ENCODE assay signal across 1 cellular context in the genomic region with DNA sequence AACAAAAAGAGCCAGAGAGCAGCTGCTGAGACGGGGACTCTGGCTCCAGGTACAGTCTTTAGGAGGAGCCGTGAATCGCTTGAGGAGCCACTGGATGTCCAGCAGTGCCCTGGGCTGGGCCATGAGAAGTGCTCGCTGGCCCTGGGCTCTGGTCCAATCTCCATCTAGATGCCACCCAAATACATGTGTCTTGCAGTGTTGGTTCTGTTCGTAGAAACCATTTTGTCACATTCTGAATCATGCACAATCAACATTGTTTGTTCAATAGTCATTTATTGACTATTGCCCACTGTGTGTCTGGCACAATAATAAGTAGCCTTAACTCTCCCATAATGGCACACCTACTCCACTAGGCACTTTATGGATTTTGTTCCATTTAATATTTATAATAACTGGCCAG.
A peak's percentile ranks its signal among the peaks of the same experiment; 100 is the strongest.
TF ChIP-seq lines count a peak whose summit lies in the region.

No MANE protein-coding gene starts in this region.

TF ChIP-seq in HepG2, 621 proteins besides CTCF, POLR2A, EP300 and RAD21:
- no peak for TF ChIP-seq ZNF468 (CRISPR knock-in tag; IDR thresholded peaks at IDR 0.05)
- TF ChIP-seq, protein P1, sequence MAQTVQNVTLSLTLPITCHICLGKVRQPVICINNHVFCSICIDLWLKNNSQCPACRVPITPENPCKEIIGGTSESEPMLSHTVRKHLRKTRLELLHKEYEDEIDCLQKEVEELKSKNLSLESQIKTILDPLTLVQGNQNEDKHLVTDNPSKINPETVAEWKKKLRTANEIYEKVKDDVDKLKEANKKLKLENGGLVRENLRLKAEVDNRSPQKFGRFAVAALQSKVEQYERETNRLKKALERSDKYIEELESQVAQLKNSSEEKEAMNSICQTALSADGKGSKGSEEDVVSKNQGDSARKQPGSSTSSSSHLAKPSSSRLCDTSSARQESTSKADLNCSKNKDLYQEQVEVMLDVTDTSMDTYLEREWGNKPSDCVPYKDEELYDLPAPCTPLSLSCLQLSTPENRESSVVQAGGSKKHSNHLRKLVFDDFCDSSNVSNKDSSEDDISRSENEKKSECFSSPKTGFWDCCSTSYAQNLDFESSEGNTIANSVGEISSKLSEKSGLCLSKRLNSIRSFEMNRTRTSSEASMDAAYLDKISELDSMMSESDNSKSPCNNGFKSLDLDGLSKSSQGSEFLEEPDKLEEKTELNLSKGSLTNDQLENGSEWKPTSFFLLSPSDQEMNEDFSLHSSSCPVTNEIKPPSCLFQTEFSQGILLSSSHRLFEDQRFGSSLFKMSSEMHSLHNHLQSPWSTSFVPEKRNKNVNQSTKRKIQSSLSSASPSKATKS (CRISPR knock-in tag; IDR thresholded peaks at IDR 0.05): no peak
- TF ChIP-seq, protein P2, sequence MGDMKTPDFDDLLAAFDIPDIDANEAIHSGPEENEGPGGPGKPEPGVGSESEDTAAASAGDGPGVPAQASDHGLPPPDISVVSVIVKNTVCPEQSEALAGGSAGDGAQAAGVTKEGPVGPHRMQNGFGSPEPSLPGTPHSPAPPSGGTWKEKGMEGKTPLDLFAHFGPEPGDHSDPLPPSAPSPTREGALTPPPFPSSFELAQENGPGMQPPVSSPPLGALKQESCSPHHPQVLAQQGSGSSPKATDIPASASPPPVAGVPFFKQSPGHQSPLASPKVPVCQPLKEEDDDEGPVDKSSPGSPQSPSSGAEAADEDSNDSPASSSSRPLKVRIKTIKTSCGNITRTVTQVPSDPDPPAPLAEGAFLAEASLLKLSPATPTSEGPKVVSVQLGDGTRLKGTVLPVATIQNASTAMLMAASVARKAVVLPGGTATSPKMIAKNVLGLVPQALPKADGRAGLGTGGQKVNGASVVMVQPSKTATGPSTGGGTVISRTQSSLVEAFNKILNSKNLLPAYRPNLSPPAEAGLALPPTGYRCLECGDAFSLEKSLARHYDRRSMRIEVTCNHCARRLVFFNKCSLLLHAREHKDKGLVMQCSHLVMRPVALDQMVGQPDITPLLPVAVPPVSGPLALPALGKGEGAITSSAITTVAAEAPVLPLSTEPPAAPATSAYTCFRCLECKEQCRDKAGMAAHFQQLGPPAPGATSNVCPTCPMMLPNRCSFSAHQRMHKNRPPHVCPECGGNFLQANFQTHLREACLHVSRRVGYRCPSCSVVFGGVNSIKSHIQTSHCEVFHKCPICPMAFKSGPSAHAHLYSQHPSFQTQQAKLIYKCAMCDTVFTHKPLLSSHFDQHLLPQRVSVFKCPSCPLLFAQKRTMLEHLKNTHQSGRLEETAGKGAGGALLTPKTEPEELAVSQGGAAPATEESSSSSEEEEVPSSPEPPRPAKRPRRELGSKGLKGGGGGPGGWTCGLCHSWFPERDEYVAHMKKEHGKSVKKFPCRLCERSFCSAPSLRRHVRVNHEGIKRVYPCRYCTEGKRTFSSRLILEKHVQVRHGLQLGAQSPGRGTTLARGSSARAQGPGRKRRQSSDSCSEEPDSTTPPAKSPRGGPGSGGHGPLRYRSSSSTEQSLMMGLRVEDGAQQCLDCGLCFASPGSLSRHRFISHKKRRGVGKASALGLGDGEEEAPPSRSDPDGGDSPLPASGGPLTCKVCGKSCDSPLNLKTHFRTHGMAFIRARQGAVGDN (CRISPR knock-in tag; IDR thresholded peaks at IDR 0.05): 0 out of 2 replicates have a peak, but pooled peaks have one; percentile 4
- TF ChIP-seq ATRX (CRISPR knock-in tag; IDR thresholded peaks at IDR 0.05; ENCODE audit: borderline replicate concordance): no peak
